In the genomic region with DNA sequence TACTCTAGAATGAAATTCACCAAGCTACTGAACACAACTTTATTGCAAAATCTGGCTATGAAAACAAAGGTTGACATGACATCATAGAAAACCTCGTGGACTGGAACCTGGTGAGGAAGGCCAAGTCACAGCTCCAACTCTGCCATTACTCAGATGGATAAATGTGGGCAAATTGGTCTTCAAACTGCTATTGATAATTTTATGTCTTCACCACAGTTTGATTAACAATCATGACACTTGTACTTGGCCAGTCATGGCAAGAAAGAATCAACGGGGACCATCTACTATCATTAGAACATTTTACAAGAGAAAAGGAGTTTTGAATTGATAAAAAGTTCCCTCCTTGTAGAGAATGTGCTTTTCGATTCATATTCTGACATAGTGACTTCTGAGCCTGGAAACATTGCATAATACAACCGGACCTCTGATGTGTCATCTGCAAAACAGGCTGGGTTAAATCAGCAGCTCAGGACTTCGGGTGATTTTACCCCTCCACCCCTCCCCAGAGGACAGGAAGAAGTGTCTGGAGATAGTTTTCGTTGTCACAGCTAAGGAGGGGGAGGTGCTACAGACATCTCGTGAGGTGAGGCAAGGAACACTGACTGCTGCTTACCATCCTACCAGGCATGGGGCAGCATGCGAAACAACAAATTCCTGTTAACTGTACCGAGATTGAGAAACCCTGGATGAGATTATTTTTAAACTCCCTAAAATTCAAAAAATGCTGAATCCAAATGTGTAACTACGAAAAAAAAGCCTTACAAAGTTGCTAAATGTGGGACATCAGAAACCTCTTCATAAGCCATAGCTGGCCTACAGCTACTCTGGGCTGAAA, we compare ENCODE assay signal across 15 cellular contexts. TPM values are rescaled to one million over a fixed set of nuclear protein-coding genes. Genes with fewer than 3 reads are reported as not detected.
DNase-seq lines count a peak whose midpoint lies in the region; ATAC-seq and TF ChIP-seq lines count a peak whose summit lies in the region.
"Had no signal": no experiment of that assay in that cellular context is flagged by ENCODE, and none has a peak within 500 bp of the region (broad histone marks: within the 10 kb centered on the region; RNA-seq: fewer than 3 reads in every experiment).

No MANE protein-coding gene starts in this region.

- no peak for TF ChIP-seq EP300 in esophagus muscularis mucosa (IDR thresholded peaks at IDR 0.05)

- no TSS peak for BruUV-seq in PC-3 (replicated peaks; lab: Mats Ljungman, UMichigan)

- no peaks in the 10 kb centered on the region for H3K36me3 ChIP-seq in PC-3 (ENCODE audit: low read depth, low read length)
- no peaks in the 10 kb centered on the region for H3K36me3 ChIP-seq in esophagus muscularis mucosa
- H3K36me3 ChIP-seq: BLaER1 treated with 17β-estradiol and CSF1 and Interleukin-3, amounts not matched to agents 10 nM and 100 nM; ovary; stomach had no signal

- H3K36me3 Mint-ChIP-seq in natural killer cell treated with Interleukin-12 subunit alpha and Interleukin-12 subunit beta and Interleukin-15 and Interleukin-18, amount 100 ng/mL, for 72 hours = no peaks in the 10 kb centered on the region

- H3K9me3 Mint-ChIP-seq in natural killer cell treated with Interleukin-12 subunit alpha and Interleukin-12 subunit beta and Interleukin-15 and Interleukin-18, amount 100 ng/mL, for 72 hours = no peaks in the 10 kb centered on the region
- H3K9me3 Mint-ChIP-seq: H9 had no signal

- no peaks in the 10 kb centered on the region for H3K9me2 ChIP-seq in PC-3 (replicated peaks; ENCODE audit: low read length)

- TF ChIP-seq CTCF in PC-3 (conservative IDR thresholded peaks at IDR 0.05; ENCODE audit: low read depth, low read length) (no peak), esophagus muscularis mucosa (IDR thresholded peaks at IDR 0.05) (no peak)

- no peaks in the 10 kb centered on the region for H3K27me3 ChIP-seq in PC-3 (ENCODE audit: low read length)
- H3K27me3 ChIP-seq in esophagus muscularis mucosa = no peaks in the 10 kb centered on the region
- H3K27me3 ChIP-seq: BLaER1 treated with 17β-estradiol and CSF1 and Interleukin-3, amounts not matched to agents 10 nM and 100 nM; ovary; stomach had no signal

- H4K20me1 ChIP-seq in PC-3 (ENCODE audit: low read length) = no peaks in the 10 kb centered on the region

- POLR2A ChIA-PET in PC-3 (lab: Charles Lee; ENCODE audit: unreplicated experiment) = no interaction called here

- intact Hi-C loops in PC-3 (cut with micrococcal nuclease) = no loop called here
- intact Hi-C loops in esophagus muscularis mucosa (cut with DNase I) = no loop called here

- H3K4me1 Mint-ChIP-seq in natural killer cell treated with Interleukin-12 subunit alpha and Interleukin-12 subunit beta and Interleukin-15 and Interleukin-18, amount 100 ng/mL, for 72 hours (ENCODE audit: low read depth in 2 of 2) = peaks cover 14 to 26% of the 10 kb centered on the region in 2 donors

- TF ChIP-seq POLR2A in esophagus muscularis mucosa (IDR thresholded peaks at IDR 0.05; ENCODE audit: low read depth) = no peak

- no peak overlapping the region for H2AFZ ChIP-seq in PC-3 (ENCODE audit: low read length)

- peak; percentile 66 for ATAC-seq in PC-3
- peak; percentile 79 to 82 for ATAC-seq in natural killer cell treated with Interleukin-12 subunit alpha and Interleukin-12 subunit beta and Interleukin-15 and Interleukin-18, amount 100 ng/mL, for 72 hours
- ATAC-seq in HG02798 (IDR thresholded peaks at IDR 0.05; ENCODE audit: poor library complexity, unreplicated experiment) = no peak
- ATAC-seq in GM21717 (IDR thresholded peaks at IDR 0.05; ENCODE audit: unreplicated experiment) = no peak

- no peak overlapping the region for H3K4me3 Mint-ChIP-seq in natural killer cell treated with Interleukin-12 subunit alpha and Interleukin-12 subunit beta and Interleukin-15 and Interleukin-18, amount 100 ng/mL, for 72 hours
- H3K4me3 Mint-ChIP-seq: H9 had no signal

- H3K9me3 ChIP-seq in PC-3 (ENCODE audit: low read length) (no peaks in the 10 kb centered on the region), esophagus muscularis mucosa (no peaks in the 10 kb centered on the region)
- H3K9me3 ChIP-seq: BLaER1 treated with 17β-estradiol and CSF1 and Interleukin-3, amounts not matched to agents 10 nM and 100 nM; ovary; stomach had no signal

- H3K27me3 Mint-ChIP-seq in natural killer cell treated with Interleukin-12 subunit alpha and Interleukin-12 subunit beta and Interleukin-15 and Interleukin-18, amount 100 ng/mL, for 72 hours = no peaks in the 10 kb centered on the region

- H3K27ac Mint-ChIP-seq in natural killer cell treated with Interleukin-12 subunit alpha and Interleukin-12 subunit beta and Interleukin-15 and Interleukin-18, amount 100 ng/mL, for 72 hours = peak overlapping the region; percentile 33 to 75

- CTCF ChIA-PET in PC-3 (lab: Charles Lee) = no interaction called here

- WGBS in esophagus muscularis mucosa = 56% methylated on average over 10 of the region's 10 CpGs

- no peaks in the 10 kb centered on the region for H3K79me2 ChIP-seq in PC-3 (ENCODE audit: low read length)

- no peaks in the 10 kb centered on the region for H3F3A ChIP-seq in PC-3 (ENCODE audit: low read length, unreplicated experiment)

- DNase-seq in EH (ENCODE audit: low read depth) = peak; percentile 32
- DNase-seq in PC-3 = peak; percentile 56
- DNase-seq in esophagus muscularis mucosa (ENCODE audit: extremely low spot score) = peak; percentile 64
- DNase-seq in natural killer cell treated with Interleukin-12 subunit alpha and Interleukin-12 subunit beta and Interleukin-15 and Interleukin-18, amount 100 ng/mL, for 72 hours (ENCODE audit: low spot score) = no peak
- DNase-seq in activated CD4-positive, alpha-beta T cell treated with anti-CD3 and anti-CD28 coated beads, Interleukin-2, amount 50 U/mL, for 1 hour = no peak
- DNase-seq in epidermal melanocyte (ENCODE audit: insufficient read length, low spot score) = no peak
- DNase-seq: H9; islet precursor cell; stimulated activated CD4-positive, alpha-beta T cell treated with anti-CD3 and anti-CD28 coated beads, Interleukin-4, amount 100 ng/mL, for 1 hour; stomach; T-helper 2 cell had no signal

- H3K4me1 ChIP-seq in PC-3 (ENCODE audit: insufficient read depth, low read length) (peaks cover 10% of the 10 kb centered on the region; the same call in 1 of the 2 replicates), esophagus muscularis mucosa (peaks cover 0 to 8% (median 0%) of the 10 kb centered on the region in 4 donors)

- H3K9ac ChIP-seq in PC-3 (ENCODE audit: low read length) = no peak overlapping the region
- H3K9ac ChIP-seq: BLaER1 treated with 17β-estradiol and CSF1 and Interleukin-3, amounts not matched to agents 10 nM and 100 nM had no signal

- no peak overlapping the region for H3K27ac ChIP-seq in PC-3 (ENCODE audit: low read length)
- H3K27ac ChIP-seq in esophagus muscularis mucosa (replicated peaks in 1 of 4) = no peak overlapping the region
- H3K27ac ChIP-seq: BLaER1 treated with 17β-estradiol and CSF1 and Interleukin-3, amounts not matched to agents 10 nM and 100 nM had no signal

- H3K4me3 ChIP-seq in PC-3 (ENCODE audit: low read length) = no peak overlapping the region
- H3K4me3 ChIP-seq in esophagus muscularis mucosa = no peak overlapping the region
- H3K4me3 ChIP-seq: BLaER1 treated with 17β-estradiol and CSF1 and Interleukin-3, amounts not matched to agents 10 nM and 100 nM; ovary; stomach had no signal

- 0 out of 2 replicates have a peak overlapping the region, but pooled peaks have one; percentile 12 for H3K4me2 ChIP-seq in PC-3 (ENCODE audit: low read length)

RNA-seq across cellular contexts. Expression of gene L3MBTL4, which starts 8.4 kb away (rescaled TPM):
- total RNA-seq in PC-3 (2014; rRNA removed) (0.47 and 0.63 TPM in 2 replicates), esophagus muscularis mucosa (1 to 10 TPM; 1.0 to 2.9 (median 1.6) TPM)
- 10 to 100 TPM in 1 of 2 donors, 1 to 10 TPM in 1; 4.1 to 10.2 TPM for total RNA-seq in natural killer cell treated with Interleukin-12 subunit alpha and Interleukin-12 subunit beta and Interleukin-15 and Interleukin-18, amount 100 ng/mL, for 72 hours

Comparison
In these comparisons a context has a peak if more than half of its experiments do, and no peak if none do; other contexts are left out.
1. DNase-seq: peak in EH (single experiment), PC-3 (single experiment) and esophagus muscularis mucosa (single experiment); none in natural killer cell treated with Interleukin-12 subunit alpha and Interleukin-12 subunit beta and Interleukin-15 and Interleukin-18, amount 100 ng/mL, for 72 hours (single experiment), activated CD4-positive, alpha-beta T cell treated with anti-CD3 and anti-CD28 coated beads, Interleukin-2, amount 50 U/mL, for 1 hour (single experiment) and epidermal melanocyte (single experiment).
2. ATAC-seq: peak in PC-3 (single experiment) and natural killer cell treated with Interleukin-12 subunit alpha and Interleukin-12 subunit beta and Interleukin-15 and Interleukin-18, amount 100 ng/mL, for 72 hours (2 of 2); none in HG02798 (single experiment) and GM21717 (single experiment).